ENCODE assay signal across 1 cellular context in genomic region chr1:11767932-11768704, GRCh38.
TF ChIP-seq lines count a peak whose summit lies in the region.

No MANE protein-coding gene starts in this region.

TF ChIP-seq in IMR-90, 13 proteins besides CTCF, POLR2A, EP300 and RAD21:
- TF ChIP-seq RFX5 (IDR thresholded peaks at IDR 0.05; ENCODE audit: low read depth, low read length): no peak
- TF ChIP-seq MAFK (IDR thresholded peaks at IDR 0.05; ENCODE audit: low read depth, low read length): no peak
- TF ChIP-seq MAZ (IDR thresholded peaks at IDR 0.05; ENCODE audit: borderline replicate concordance, low read depth, low read length): no peak
- no peak for TF ChIP-seq USF2 (IDR thresholded peaks at IDR 0.05; ENCODE audit: low read depth, low read length)
- TF ChIP-seq MXI1 (IDR thresholded peaks at IDR 0.05; ENCODE audit: borderline replicate concordance, low read depth, low read length): no peak
- no peak for TF ChIP-seq CEBPB (IDR thresholded peaks at IDR 0.05; ENCODE audit: low read depth, low read length)
- no peak for TF ChIP-seq ELK1 (IDR thresholded peaks at IDR 0.05; ENCODE audit: borderline replicate concordance, low read depth, low read length)
- no peak for TF ChIP-seq BHLHE40 (IDR thresholded peaks at IDR 0.05; ENCODE audit: low read depth, low read length)
- no peak for TF ChIP-seq SMC3 (IDR thresholded peaks at IDR 0.05; ENCODE audit: low read depth, low read length)
- TF ChIP-seq FOS (IDR thresholded peaks at IDR 0.05; ENCODE audit: low read depth, low read length): no peak
